In the genomic region with DNA sequence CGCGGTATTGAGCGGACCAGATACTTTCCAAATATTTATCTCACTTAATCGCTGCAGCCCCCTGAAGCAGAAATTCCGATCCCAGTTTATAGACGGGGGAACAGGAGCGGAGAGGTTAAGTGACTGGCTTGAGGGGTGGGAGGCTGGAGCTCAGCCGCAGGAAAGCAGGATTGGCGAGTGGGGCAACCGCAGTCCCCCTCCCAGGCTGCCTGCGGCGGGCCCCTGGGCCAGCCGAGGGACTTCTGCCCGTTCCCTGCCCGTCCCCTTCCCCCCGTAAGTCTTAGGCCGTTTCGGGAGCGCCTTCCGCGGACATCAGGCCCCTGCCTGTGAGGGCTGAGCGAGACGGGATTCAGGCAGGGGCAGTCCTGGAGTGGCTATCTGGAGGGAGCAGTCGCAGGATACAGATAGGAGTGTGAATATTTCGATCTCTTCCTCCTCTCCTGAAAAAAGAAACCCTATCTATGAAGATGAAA, we compare ENCODE assay signal across 8 cellular contexts.
DNase-seq lines count a peak whose midpoint lies in the region; ATAC-seq and TF ChIP-seq lines count a peak whose summit lies in the region.

No MANE protein-coding gene starts in this region.

- H3K9me3 Mint-ChIP-seq in stimulated activated naive B cell treated with anti-CD40 and anti-IgM and Interleukin-4, amounts not matched to agents 10 μg/mL and 1 μg/mL and 100 μg/mL, for 72 hours = no peaks in the 10 kb centered on the region

- ATAC-seq in stimulated activated naive B cell treated with anti-CD40 and anti-IgM and Interleukin-4, amounts not matched to agents 10 μg/mL and 1 μg/mL and 100 μg/mL, for 72 hours (replicated peaks) = no peak
- no peak for ATAC-seq in GM18909 (IDR thresholded peaks at IDR 0.05; ENCODE audit: poor library complexity, unreplicated experiment)
- no peak for ATAC-seq in GM18520 (IDR thresholded peaks at IDR 0.05; ENCODE audit: unreplicated experiment)
- no peak for ATAC-seq in HG03439 (IDR thresholded peaks at IDR 0.05; ENCODE audit: unreplicated experiment)

- DNase-seq in GM12864 (ENCODE audit: low read depth) = no peak
- peak; percentile 43 for DNase-seq in NCI-H146 (lab: John Stamatoyannopoulos, UW)
- DNase-seq in astrocyte of the hippocampus (ENCODE audit: low read depth, low spot score) = peak; percentile 49
- DNase-seq in iPS-NIHi7 (ENCODE audit: extremely low spot score) = peak; percentile 67
- no peak for DNase-seq in stimulated activated naive B cell treated with anti-CD40 and anti-IgM and Interleukin-4, amounts not matched to agents 10 μg/mL and 1 μg/mL and 100 μg/mL, for 72 hours

- H3K27me3 Mint-ChIP-seq in stimulated activated naive B cell treated with anti-CD40 and anti-IgM and Interleukin-4, amounts not matched to agents 10 μg/mL and 1 μg/mL and 100 μg/mL, for 72 hours = peaks cover 28 to 38% of the 10 kb centered on the region in 2 donors

- H3K27ac Mint-ChIP-seq in stimulated activated naive B cell treated with anti-CD40 and anti-IgM and Interleukin-4, amounts not matched to agents 10 μg/mL and 1 μg/mL and 100 μg/mL, for 72 hours = no peak overlapping the region

- no peak for TF ChIP-seq CTCF in GM12864 (IDR thresholded peaks at IDR 0.05; ENCODE audit: low read depth, low read length, missing control alignments)

- H3K4me3 Mint-ChIP-seq in stimulated activated naive B cell treated with anti-CD40 and anti-IgM and Interleukin-4, amounts not matched to agents 10 μg/mL and 1 μg/mL and 100 μg/mL, for 72 hours = peak overlapping the region; percentile 92 to 94

- H3K36me3 Mint-ChIP-seq in stimulated activated naive B cell treated with anti-CD40 and anti-IgM and Interleukin-4, amounts not matched to agents 10 μg/mL and 1 μg/mL and 100 μg/mL, for 72 hours = no peaks in the 10 kb centered on the region

- peaks cover 13 to 18% of the 10 kb centered on the region in 2 donors for H3K4me1 Mint-ChIP-seq in stimulated activated naive B cell treated with anti-CD40 and anti-IgM and Interleukin-4, amounts not matched to agents 10 μg/mL and 1 μg/mL and 100 μg/mL, for 72 hours

- H3K4me3 ChIP-seq in GM12864 (ENCODE audit: low read depth, low read length) = peak overlapping the region; percentile 74

Comparison
In these comparisons a context has a peak if more than half of its experiments do, and no peak if none do; other contexts are left out.
1. DNase-seq: peak in NCI-H146 (single experiment), astrocyte of the hippocampus (single experiment) and iPS-NIHi7 (single experiment); none in GM12864 (single experiment) and stimulated activated naive B cell treated with anti-CD40 and anti-IgM and Interleukin-4, amounts not matched to agents 10 μg/mL and 1 μg/mL and 100 μg/mL, for 72 hours (single experiment).